Comparison of ENCODE assay signal across 17 cellular contexts in the genomic region with DNA sequence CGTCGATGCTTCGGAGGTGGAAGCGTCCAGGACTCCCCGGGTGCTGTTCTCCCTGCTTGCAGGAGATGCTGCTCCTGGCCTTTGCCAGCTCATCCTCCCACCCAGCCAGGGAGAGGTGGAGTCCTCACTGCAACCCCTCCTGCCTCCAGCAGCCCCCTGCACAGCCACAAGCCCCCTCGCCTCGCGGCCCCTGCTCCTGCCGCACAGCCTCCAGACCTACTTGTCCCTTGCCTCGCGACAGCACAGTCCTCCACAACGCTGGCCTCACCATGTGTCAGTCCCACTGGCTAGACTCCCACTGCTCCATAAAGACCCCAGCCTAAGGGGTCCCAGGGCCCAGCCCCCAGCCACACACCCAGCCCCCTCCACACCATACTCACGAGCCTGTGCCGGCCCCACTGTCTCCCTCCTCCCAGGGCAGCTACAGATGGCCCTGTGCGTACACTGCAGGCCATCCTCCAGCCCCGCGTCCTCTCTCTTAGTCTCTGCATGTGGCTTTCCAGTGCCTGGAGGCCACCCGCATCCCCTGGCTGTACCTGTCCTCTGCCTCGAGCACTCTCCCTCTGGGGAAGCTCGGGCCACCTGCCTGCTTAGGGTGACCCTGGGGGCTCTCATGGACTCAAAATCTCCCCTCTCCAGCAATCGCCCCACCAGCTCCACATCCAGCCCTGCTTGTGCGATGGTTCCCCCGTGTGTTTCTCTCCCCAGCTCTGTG.
A peak's percentile ranks its signal among the peaks of the same experiment; 100 is the strongest.
DNase-seq lines count a peak whose midpoint lies in the region; ATAC-seq, FAIRE-seq and TF ChIP-seq lines count a peak whose summit lies in the region.
"Had no signal": no experiment of that assay in that cellular context is flagged by ENCODE, and none has a peak within 500 bp of the region (broad histone marks: within the 10 kb centered on the region; RNA-seq: fewer than 3 reads in every experiment).

No MANE protein-coding gene starts in this region.

- ATAC-seq in PC-3, result no peak
- ATAC-seq: CD8-positive, alpha-beta T cell had no signal

- no peak for FAIRE-seq in H1 (lab: Jason Lieb, UNC)
- FAIRE-seq: GM18507, HTR-8/SVneo had no signal

- no peak for TF ChIP-seq POLR2A in H1 (IDR thresholded peaks at IDR 0.05; ENCODE audit: control extremely low read depth in 1 of 2, low read depth in 2 of 2, low read length in 2 of 2)
- no peak for TF ChIP-seq POLR2A in thyroid gland (IDR thresholded peaks at IDR 0.05)

- H3K4me3 Mint-ChIP-seq in Caco-2 (ENCODE audit: unreplicated experiment), result no peak overlapping the region
- H3K4me3 Mint-ChIP-seq in activated CD4-positive, alpha-beta memory T cell treated with anti-CD3 and anti-CD28 coated beads for 36 hours, result no peak overlapping the region
- H3K4me3 Mint-ChIP-seq: CD8-positive, alpha-beta T cell; IgD-negative memory B cell had no signal

- no peak overlapping the region for H2BK20ac ChIP-seq in H1 (ENCODE audit: low read length)

- H3K4me3 ChIP-seq in Caco-2 (ENCODE audit: low read depth, low read length) (no peak overlapping the region), HUES64 (ENCODE audit: low read length) (no peak overlapping the region), H1 (ENCODE audit: extremely low read depth in 1 of 4, insufficient read depth in 2 of 4, low read depth in 3 of 4, low read length in 4 of 4) (no peak overlapping the region), thyroid gland (replicated peaks in 1 of 3) (no peak overlapping the region), PC-3 (ENCODE audit: low read length) (no peak overlapping the region)

- H3K27ac ChIP-seq in HUES64 (ENCODE audit: low read depth, low read length), result no peak overlapping the region
- no peak overlapping the region for H3K27ac ChIP-seq in H1 (ENCODE audit: low read depth, low read length)
- peak overlapping the region; percentile 8 to 92 (median 23) for H3K27ac ChIP-seq in thyroid gland
- H3K27ac ChIP-seq in PC-3 (ENCODE audit: low read length), result no peak overlapping the region

- H3K23ac ChIP-seq in H1 (ENCODE audit: insufficient read length), result no peak overlapping the region

- H3K9me3 ChIP-seq in Caco-2 (no peaks in the 10 kb centered on the region), HUES64 (ENCODE audit: insufficient read depth, low read depth, low read length) (no peaks in the 10 kb centered on the region), H1 (ENCODE audit: insufficient read depth in 2 of 2, low read depth in 1 of 2, low read length in 1 of 2) (no peaks in the 10 kb centered on the region), thyroid gland (no peaks in the 10 kb centered on the region), PC-3 (ENCODE audit: low read length) (no peaks in the 10 kb centered on the region)
- H3K9me3 ChIP-seq: SK-N-SH had no signal

- H2AFZ ChIP-seq in H1 (ENCODE audit: low read length) (no peak overlapping the region), PC-3 (ENCODE audit: low read length) (no peak overlapping the region)

- peaks cover 2% of the 10 kb centered on the region; the same call in 1 of the 2 replicates for H3K79me1 ChIP-seq in H1 (ENCODE audit: low read depth, low read length)

- no peak overlapping the region for H2BK120ac ChIP-seq in H1 (replicated peaks; ENCODE audit: low read depth, low read length)

- H3K9me3 Mint-ChIP-seq in Caco-2 (ENCODE audit: unreplicated experiment), result no peaks in the 10 kb centered on the region
- H3K9me3 Mint-ChIP-seq in activated CD4-positive, alpha-beta memory T cell treated with anti-CD3 and anti-CD28 coated beads for 36 hours, result no peaks in the 10 kb centered on the region
- H3K9me3 Mint-ChIP-seq: CD8-positive, alpha-beta T cell; IgD-negative memory B cell had no signal

- H2BK12ac ChIP-seq in H1 (ENCODE audit: low read depth, low read length), result no peak overlapping the region; the same call in 1 of the 2 replicates

- CTCF ChIA-PET in Caco-2 (lab: Charles Lee), result no interaction called here
- CTCF ChIA-PET in H1 (lab: Charles Lee; ENCODE audit: partially characterized antibody), result interaction anchor here (1.0 to 1.8 kb wide), 3 partner anchors 14 to 78 kb away, joined by 3 to 8 read pairs (median 3); no protein-coding TSS in a partner anchor
- CTCF ChIA-PET in activated CD4-positive, alpha-beta memory T cell treated with anti-CD3 and anti-CD28 coated beads for 36 hours (lab: Charles Lee), result interaction anchor here (1.4 kb wide), 1 partner anchor 78 kb away, joined by 5 read pairs; no protein-coding TSS in a partner anchor
- CTCF ChIA-PET in PC-3 (lab: Charles Lee), result no interaction called here

- H3K79me2 ChIP-seq in H1 (ENCODE audit: control insufficient read depth in 1 of 2, insufficient read depth in 2 of 2, low read length in 2 of 2), result no peaks in the 10 kb centered on the region
- no peaks in the 10 kb centered on the region for H3K79me2 ChIP-seq in PC-3 (ENCODE audit: low read length)

- peak overlapping the region; percentile 58 for H3K27ac Mint-ChIP-seq in Caco-2 (ENCODE audit: unreplicated experiment)
- no peak overlapping the region for H3K27ac Mint-ChIP-seq in activated CD4-positive, alpha-beta memory T cell treated with anti-CD3 and anti-CD28 coated beads for 36 hours
- H3K27ac Mint-ChIP-seq: CD8-positive, alpha-beta T cell had no signal

- H3K27me3 ChIP-seq in Caco-2 (replicated peaks; ENCODE audit: control insufficient read depth, insufficient read depth, low read length) (no peaks in the 10 kb centered on the region), HUES64 (ENCODE audit: insufficient read depth, low read length) (no peaks in the 10 kb centered on the region), H1 (replicated peaks in 1 of 4; ENCODE audit: control insufficient read depth in 3 of 4, extremely low read depth in 1 of 4, insufficient read depth in 3 of 4, low read length in 3 of 4) (no peaks in the 10 kb centered on the region), thyroid gland (no peaks in the 10 kb centered on the region), PC-3 (ENCODE audit: low read length) (no peaks in the 10 kb centered on the region)

- intact Hi-C loops in Caco-2 (cut with micrococcal nuclease; ENCODE audit: unreplicated experiment), result no loop called here
- intact Hi-C loops in thyroid gland (cut with DNase I), result no loop called here
- intact Hi-C loops in activated CD4-positive, alpha-beta memory T cell treated with anti-CD3 and anti-CD28 coated beads for 36 hours (cut with micrococcal nuclease), result no loop called here
- intact Hi-C loops in PC-3 (cut with micrococcal nuclease), result no loop called here

- peaks cover 11% of the 10 kb centered on the region for H3K36me3 Mint-ChIP-seq in Caco-2 (ENCODE audit: insufficient read depth, unreplicated experiment)
- no peaks in the 10 kb centered on the region for H3K36me3 Mint-ChIP-seq in activated CD4-positive, alpha-beta memory T cell treated with anti-CD3 and anti-CD28 coated beads for 36 hours
- H3K36me3 Mint-ChIP-seq: CD8-positive, alpha-beta T cell had no signal

- H4K20me1 ChIP-seq in H1 (replicated peaks in 1 of 2; ENCODE audit: control insufficient read depth in 1 of 2, insufficient read depth in 2 of 2, low read length in 2 of 2), result peaks cover 0 to 7% of the 10 kb centered on the region in 2 experiments
- H4K20me1 ChIP-seq in PC-3 (ENCODE audit: low read length), result no peaks in the 10 kb centered on the region

- H3K27me3 Mint-ChIP-seq in Caco-2 (ENCODE audit: insufficient read depth, unreplicated experiment), result no peaks in the 10 kb centered on the region
- H3K27me3 Mint-ChIP-seq in activated CD4-positive, alpha-beta memory T cell treated with anti-CD3 and anti-CD28 coated beads for 36 hours, result peaks cover 3% of the 10 kb centered on the region

- no peaks in the 10 kb centered on the region for H3F3A ChIP-seq in PC-3 (ENCODE audit: low read length, unreplicated experiment)

- TF ChIP-seq CTCF in Caco-2 (IDR thresholded peaks at IDR 0.05; ENCODE audit: insufficient read depth in 1 of 2, low read depth in 1 of 2, low read length in 1 of 2, severe bottlenecking in 1 of 2, unreplicated experiment in 1 of 2), result no peak
- TF ChIP-seq CTCF in H1 (IDR thresholded peaks at IDR 0.05; ENCODE audit: control extremely low read depth in 1 of 3, insufficient read depth in 1 of 3, low read depth in 1 of 3, low read length in 3 of 3), result no peak
- TF ChIP-seq CTCF in thyroid gland (IDR thresholded peaks at IDR 0.05), result no peak
- TF ChIP-seq CTCF in PC-3 (conservative IDR thresholded peaks at IDR 0.05; ENCODE audit: low read depth, low read length), result no peak

- H3K18ac ChIP-seq in H1 (ENCODE audit: extremely low read depth, low read length), result no peak overlapping the region; the same call in 1 of the 2 replicates

- H3K4me2 ChIP-seq in H1 (ENCODE audit: insufficient read depth in 1 of 2, low read depth in 2 of 2, low read length in 2 of 2) (no peak overlapping the region), PC-3 (ENCODE audit: low read length) (no peak overlapping the region)
- H3K4me2 ChIP-seq: SK-N-SH had no signal

- POLR2A ChIA-PET in Caco-2 (lab: Charles Lee) (no interaction called here), H1 (lab: Charles Lee; ENCODE audit: partially characterized antibody) (interaction anchor here (1.0 kb wide), 1 partner anchor 110 kb away, joined by 3 read pairs; the partner anchor contains the start of gene TRMU), PC-3 (lab: Charles Lee; ENCODE audit: unreplicated experiment) (no interaction called here)
- POLR2A ChIA-PET in activated CD4-positive, alpha-beta memory T cell treated with anti-CD3 and anti-CD28 coated beads for 36 hours (lab: Charles Lee), result no interaction called here

- H3K23me2 ChIP-seq in H1 (ENCODE audit: low read depth, low read length), result peaks cover 6% of the 10 kb centered on the region; the same call in 1 of the 2 replicates

- H3K4ac ChIP-seq in H1 (replicated peaks; ENCODE audit: insufficient read length, low read depth, low read length), result peak overlapping the region; percentile 38

- no peak overlapping the region for H4K5ac ChIP-seq in H1 (ENCODE audit: insufficient read length, low read depth, low read length)

- H3K4me1 ChIP-seq in Caco-2 (peaks cover 24% of the 10 kb centered on the region), HUES64 (ENCODE audit: insufficient read depth, low read length) (peaks cover 8% of the 10 kb centered on the region), H1 (replicated peaks in 1 of 4; ENCODE audit: control insufficient read depth in 3 of 4, insufficient read depth in 4 of 4, low read length in 3 of 4) (peaks cover 2 to 17% (median 14%) of the 10 kb centered on the region in 4 experiments), thyroid gland (peaks cover 72 to 80% of the 10 kb centered on the region in 2 donors), PC-3 (ENCODE audit: insufficient read depth, low read length) (peaks cover 3% of the 10 kb centered on the region)

- DNase-seq in Caco-2 (no peak), H1 (ENCODE audit: low read depth in 1 of 2, low spot score in 2 of 2) (no peak), thyroid gland (no peak), NCI-H524 treated with DMSO at 0.1 percent for 48 hours (lab: John Stamatoyannopoulos, UW) (no peak), PC-3 (no peak)
- DNase-seq in activated CD4-positive, alpha-beta memory T cell treated with anti-CD3 and anti-CD28 coated beads for 36 hours, result no peak
- DNase-seq: C1 segment of cervical spinal cord; CD8-positive, alpha-beta T cell; GDM1; Karpas-422; NCI-H748 treated with DMSO at 0.1 percent for 48 hours; SIG-M5; SK-N-SH had no signal

- H2AK5ac ChIP-seq in H1 (ENCODE audit: low read depth, low read length), result no peak overlapping the region

- no peak overlapping the region for H4K91ac ChIP-seq in H1 (replicated peaks; ENCODE audit: insufficient read length, low read length)

- H2BK15ac ChIP-seq in H1 (ENCODE audit: low read length), result no peak overlapping the region

- H2BK5ac ChIP-seq in H1 (ENCODE audit: low read depth, low read length), result no peak overlapping the region

- H3K9me2 ChIP-seq in PC-3 (replicated peaks; ENCODE audit: low read length), result no peaks in the 10 kb centered on the region
- H3K9me2 ChIP-seq: SK-N-SH had no signal

- peak overlapping the region; percentile 74; the same call in 1 of the 2 replicates for H4K8ac ChIP-seq in H1 (ENCODE audit: extremely low read depth, insufficient read depth, low read length)

- 89% methylated on average over 23 of the region's 23 CpGs for WGBS in HUES64
- WGBS in H1 (ENCODE audit: extremely low coverage in 1 of 2, insufficient coverage in 1 of 2, insufficient read length in 1 of 2, insufficient replicate concordance in 2 of 2, low coverage in 1 of 2, low lambda C conversion rate in 2 of 2, missing lambda C conversion rate in 1 of 2), 2 experiments, result 81% methylated on average over 18 of the region's 23 CpGs; no CpG with 5 or more reads in 1 of the 2 experiments
- WGBS in thyroid gland, 2 donors, result 90 to 95% methylated on average over 22 to 23 of the region's 23 CpGs

- H3K56ac ChIP-seq in H1 (replicated peaks; ENCODE audit: insufficient read length, low read depth, low read length), result no peak overlapping the region

- no TSS peak for BruUV-seq in Caco-2 (replicated peaks; lab: Mats Ljungman, UMichigan)
- BruUV-seq in PC-3 (replicated peaks; lab: Mats Ljungman, UMichigan), result no TSS peak

- H3K14ac ChIP-seq in H1 (ENCODE audit: insufficient read length), result no peak overlapping the region

- H3K9ac ChIP-seq in HUES64 (ENCODE audit: low read depth, low read length), result 0 out of 2 replicates have a peak overlapping the region, but pooled peaks have one; percentile 15
- no peak overlapping the region for H3K9ac ChIP-seq in H1 (replicated peaks in 1 of 4; ENCODE audit: extremely low read depth in 1 of 4, low read depth in 3 of 4, low read length in 3 of 4)
- no peak overlapping the region for H3K9ac ChIP-seq in PC-3 (ENCODE audit: low read length)
- H3K9ac ChIP-seq: SK-N-SH had no signal

- H3K36me3 ChIP-seq in Caco-2 (ENCODE audit: control insufficient read depth, insufficient read depth, low read length) (no peaks in the 10 kb centered on the region), HUES64 (ENCODE audit: insufficient read depth, low read length) (no peaks in the 10 kb centered on the region), H1 (ENCODE audit: control insufficient read depth in 2 of 4, insufficient read depth in 4 of 4, low read length in 3 of 4) (no peaks in the 10 kb centered on the region), thyroid gland (no peaks in the 10 kb centered on the region), PC-3 (ENCODE audit: low read depth, low read length) (no peaks in the 10 kb centered on the region)

- TF ChIP-seq RAD21 in H1 (IDR thresholded peaks at IDR 0.05 in 1 of 2, conservative IDR thresholded peaks at IDR 0.05 in 1 of 2; ENCODE audit: low read depth in 2 of 2, low read length in 2 of 2), result no peak

- peaks cover 23% of the 10 kb centered on the region for H3K4me1 Mint-ChIP-seq in Caco-2 (ENCODE audit: low read depth, unreplicated experiment)
- no peaks in the 10 kb centered on the region for H3K4me1 Mint-ChIP-seq in activated CD4-positive, alpha-beta memory T cell treated with anti-CD3 and anti-CD28 coated beads for 36 hours (ENCODE audit: low read depth)

- no peak for TF ChIP-seq EP300 in H1 (IDR thresholded peaks at IDR 0.05; ENCODE audit: borderline replicate concordance in 1 of 2, low read depth in 2 of 2, low read length in 2 of 2)

Comparison
In these comparisons a context has a peak if more than half of its experiments do, and no peak if none do; other contexts are left out.
1. H3K27ac ChIP-seq: peak in thyroid gland (3 of 3); none in HUES64 (single experiment), H1 (single experiment) and PC-3 (single experiment).
2. CTCF ChIA-PET loops: an anchor here in H1 (1.0 to 1.8 kb wide) and activated CD4-positive, alpha-beta memory T cell treated with anti-CD3 and anti-CD28 coated beads for 36 hours (1.4 kb wide); none called in Caco-2 and PC-3.